ENCODE assay signal across 20 cellular contexts in genomic region chr6:13495818-13496217, GRCh38.
"Had no signal": no experiment of that assay in that cellular context is flagged by ENCODE, and none has a peak within 500 bp of the region (broad histone marks: within the 10 kb centered on the region; RNA-seq: fewer than 3 reads in every experiment).

No MANE protein-coding gene starts in this region.

- DNase-seq: activated B cell treated with CpG ODN at 0.5 μM for 24 hours; activated CD4-positive, alpha-beta memory T cell treated with anti-CD3 and anti-CD28 coated beads, Interleukin-2, amount 10 ng/mL, durations not matched to agents 7 days and 5 days; activated CD4-positive, alpha-beta T cell treated with anti-CD3 and anti-CD28 coated beads for 36 hours; activated effector memory CD4-positive, alpha-beta T cell treated with anti-CD3 and anti-CD28 coated beads, Interleukin-2, amount 50 U/mL, for 16 hours; activated naive CD4-positive, alpha-beta T cell treated with anti-CD3 and anti-CD28 coated beads, Interleukin-2, amount 10 ng/mL, durations not matched to agents 7 days and 5 days; amygdala; cortex of kidney; endodermal cell; left colon; lower lobe of right lung; mesendoderm; naive B cell; posterior cingulate gyrus; stimulated activated CD4-positive, alpha-beta T cell treated with anti-CD3 and anti-CD28 coated beads, Interleukin-4, amount 100 ng/mL, for 4 hours; substantia nigra; T1000; thyroid gland; upper lobe of right lung had no signal

- H3K4me2 ChIP-seq: neural progenitor cell had no signal

- H3K9ac ChIP-seq: neural progenitor cell had no signal

- H3K4me1 ChIP-seq: upper lobe of right lung had no signal

- H3K27me3 ChIP-seq: neural progenitor cell, thyroid gland, upper lobe of right lung had no signal

- H2AFZ ChIP-seq: neural progenitor cell had no signal

- H3K27ac ChIP-seq: epithelial cell of prostate, lower lobe of right lung, neural progenitor cell, thyroid gland, upper lobe of right lung had no signal

- H3K36me3 ChIP-seq: lower lobe of right lung, neural progenitor cell, thyroid gland, upper lobe of right lung had no signal

- H3K9me3 ChIP-seq: lower lobe of right lung, thyroid gland, upper lobe of right lung had no signal

- H3K4me3 ChIP-seq: lower lobe of right lung, neural progenitor cell, thyroid gland, upper lobe of right lung had no signal

- ATAC-seq: activated CD4-positive, alpha-beta T cell treated with anti-CD3 and anti-CD28 coated beads for 36 hours; left colon; lower lobe of right lung; upper lobe of right lung had no signal
